ENCODE assay signal across 9 cellular contexts in genomic region chr14:22599349-22599748, GRCh38. TPM values are rescaled to one million over a fixed set of nuclear protein-coding genes. Genes with fewer than 3 reads are reported as not detected.
A peak's percentile ranks its signal among the peaks of the same experiment; 100 is the strongest.
DNase-seq lines count a peak whose midpoint lies in the region; ATAC-seq and TF ChIP-seq lines count a peak whose summit lies in the region.
"Had no signal": no experiment of that assay in that cellular context is flagged by ENCODE, and none has a peak within 500 bp of the region (broad histone marks: within the 10 kb centered on the region; RNA-seq: fewer than 3 reads in every experiment).

No MANE protein-coding gene starts in this region.

- H3K9me3 ChIP-seq in cardiac muscle cell (ENCODE audit: low read depth): no peaks in the 10 kb centered on the region
- H3K9me3 ChIP-seq in breast epithelium: no peaks in the 10 kb centered on the region
- no peaks in the 10 kb centered on the region for H3K9me3 ChIP-seq in mesodermal cell (ENCODE audit: control insufficient read depth, low read length)
- H3K9me3 ChIP-seq in upper lobe of left lung: no peaks in the 10 kb centered on the region
- H3K9me3 ChIP-seq: HAP-1 had no signal

- H3K36me3 ChIP-seq in cardiac muscle cell (peaks cover 22% of the 10 kb centered on the region), breast epithelium (peaks cover 7% of the 10 kb centered on the region), mesodermal cell (ENCODE audit: control insufficient read depth, insufficient read depth, low read length) (peaks cover 29% of the 10 kb centered on the region), upper lobe of left lung (peaks cover 16 to 29% (median 26%) of the 10 kb centered on the region in 4 donors)

- peak overlapping the region; percentile 58 for H3K4me3 ChIP-seq in cardiac muscle cell
- H3K4me3 ChIP-seq in breast epithelium: peak overlapping the region; percentile 67 to 86 (median 78)
- peak overlapping the region; percentile 89 for H3K4me3 ChIP-seq in mesodermal cell (ENCODE audit: extremely low read depth, insufficient read depth, low read length, poor library complexity, severe bottlenecking)
- peak overlapping the region in 3 of 4 donors; percentile 67 to 80 (median 74) for H3K4me3 ChIP-seq in upper lobe of left lung

- intact Hi-C loops in left cardiac atrium (cut with DNase I): no loop called here
- intact Hi-C loops in breast epithelium (cut with DNase I; ENCODE audit: low total_unique reads): no loop called here

- ATAC-seq in left cardiac atrium (no peak), upper lobe of left lung (ENCODE audit: low FRiP score in 2 of 2) (no peak), GM19324 (IDR thresholded peaks at IDR 0.05; ENCODE audit: low FRiP score, unreplicated experiment) (no peak), HG03457 (IDR thresholded peaks at IDR 0.05; ENCODE audit: unreplicated experiment) (no peak), HG02852 (IDR thresholded peaks at IDR 0.05; ENCODE audit: unreplicated experiment) (no peak)

- TF ChIP-seq POLR2A in breast epithelium (IDR thresholded peaks at IDR 0.05): no peak
- TF ChIP-seq POLR2A in upper lobe of left lung (IDR thresholded peaks at IDR 0.05): no peak

- DNase-seq in cardiac muscle cell (ENCODE audit: low read depth in 1 of 2, low spot score in 1 of 2) (no peak), left cardiac atrium (no peak), breast epithelium (ENCODE audit: low spot score in 2 of 2) (no peak), upper lobe of left lung (no peak)

- 89 to 91% methylated on average over 1 to 3 of the region's 3 CpGs for WGBS in mesodermal cell (ENCODE audit: insufficient coverage in 2 of 2), 2 experiments
- WGBS in upper lobe of left lung, 2 donors: 76 to 80% methylated on average over 3 of the region's 3 CpGs

- H3K4me1 ChIP-seq in cardiac muscle cell (ENCODE audit: low read depth): peaks cover 8% of the 10 kb centered on the region
- peaks cover 0 to 13% of the 10 kb centered on the region in 2 donors for H3K4me1 ChIP-seq in breast epithelium
- H3K4me1 ChIP-seq in mesodermal cell (ENCODE audit: control insufficient read depth, insufficient read depth, low read length, poor library complexity, severe bottlenecking): peaks cover 12% of the 10 kb centered on the region
- peaks cover 13 to 20% (median 18%) of the 10 kb centered on the region in 4 donors for H3K4me1 ChIP-seq in upper lobe of left lung

- TF ChIP-seq EP300 in upper lobe of left lung (IDR thresholded peaks at IDR 0.05): no peak

- TF ChIP-seq CTCF in cardiac muscle cell (IDR thresholded peaks at IDR 0.05; ENCODE audit: low read depth, low read length): no peak
- no peak for TF ChIP-seq CTCF in breast epithelium (IDR thresholded peaks at IDR 0.05)
- TF ChIP-seq CTCF in upper lobe of left lung (IDR thresholded peaks at IDR 0.05): no peak

- H3K27ac ChIP-seq in cardiac muscle cell (peak overlapping the region; percentile 82), breast epithelium (peak overlapping the region; percentile 91 to 95), mesodermal cell (ENCODE audit: low read depth, low read length, severe bottlenecking) (no peak overlapping the region), upper lobe of left lung (peak overlapping the region in 3 of 4 donors; percentile 89 to 95 (median 90))

- H3K27me3 ChIP-seq in cardiac muscle cell (no peaks in the 10 kb centered on the region), breast epithelium (no peaks in the 10 kb centered on the region), upper lobe of left lung (no peaks in the 10 kb centered on the region)

RNA-seq across cellular contexts. Expression of gene ABHD4, which starts 1.2 kb away (rescaled TPM):
- total RNA-seq in cardiac muscle cell: 33.1 and 33.4 TPM in 2 replicates
- 41.0 and 43.5 TPM in 2 replicates for polyA plus RNA-seq in cardiac muscle cell
- 10 to 100 TPM; 19.8 to 20.1 TPM for total RNA-seq in left cardiac atrium
- total RNA-seq in breast epithelium: 10 to 100 TPM; 22.1 to 41.6 (median 25.2) TPM
- polyA plus RNA-seq in mesodermal cell (2013, experiment 1 of 2): 22.8 TPM
- 20.2 TPM for polyA plus RNA-seq in mesodermal cell (2013, experiment 2 of 2)
- total RNA-seq in upper lobe of left lung: 10 to 100 TPM; 20.1 to 31.3 (median 26.1) TPM

RNA-seq across cellular contexts. Expression of gene DAD1, which starts 10.3 kb away (rescaled TPM):
- 103 and 188 TPM in 2 replicates for total RNA-seq in cardiac muscle cell
- polyA plus RNA-seq in cardiac muscle cell: 329 and 444 TPM in 2 replicates
- total RNA-seq in left cardiac atrium: 100 to 1,000 TPM; 150 to 165 TPM
- 100 to 1,000 TPM; 192 to 238 (median 202) TPM for total RNA-seq in breast epithelium
- 318 TPM for polyA plus RNA-seq in mesodermal cell (2013, experiment 1 of 2)
- 281 TPM for polyA plus RNA-seq in mesodermal cell (2013, experiment 2 of 2)
- total RNA-seq in upper lobe of left lung: 100 to 1,000 TPM in 4 of 6 donors, 10 to 100 TPM in 1, 1 to 10 TPM in 1; 8.4 to 188 (median 134) TPM

RNA-seq across cellular contexts. Expression of gene OR6J1, which starts 44.8 kb away (rescaled TPM):
- total RNA-seq in cardiac muscle cell (not detected in 2 replicates), left cardiac atrium (not detected), breast epithelium (not detected), upper lobe of left lung (under 1 TPM in 1 of 6 donors, not detected in 5; 0.30 TPM)
- polyA plus RNA-seq in cardiac muscle cell: not detected in 2 replicates
- not detected for polyA plus RNA-seq in mesodermal cell (2013, experiment 1 of 2)
- not detected for polyA plus RNA-seq in mesodermal cell (2013, experiment 2 of 2)
